ENCODE assay signal across 14 cellular contexts in the genomic region with DNA sequence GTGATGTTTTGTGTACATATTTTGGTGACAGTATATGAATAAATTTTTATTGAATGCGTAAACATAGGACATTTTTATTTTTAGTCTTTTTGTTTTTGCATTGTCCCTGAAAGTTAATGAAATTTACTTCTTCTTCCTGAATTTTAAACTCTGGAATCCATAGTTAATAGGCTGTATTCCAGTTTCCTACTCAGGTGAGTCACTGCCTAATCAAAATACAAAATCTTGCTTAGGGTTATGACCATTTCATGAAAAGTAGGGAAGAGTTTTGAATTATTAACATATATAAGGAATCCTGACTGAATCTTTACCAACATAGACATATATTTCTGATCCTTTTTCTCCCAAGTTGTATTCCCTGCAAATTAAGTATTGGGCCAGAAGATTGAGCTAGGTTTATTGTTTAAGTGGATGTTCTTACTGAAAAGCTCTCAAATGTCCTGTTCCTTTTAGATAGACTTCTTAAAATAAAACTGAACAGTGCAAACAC. TPM values are rescaled to one million over a fixed set of nuclear protein-coding genes. Genes with fewer than 3 reads are reported as not detected.
DNase-seq lines count a peak whose midpoint lies in the region; ATAC-seq, FAIRE-seq and TF ChIP-seq lines count a peak whose summit lies in the region.
"Had no signal": no experiment of that assay in that cellular context is flagged by ENCODE, and none has a peak within 500 bp of the region (broad histone marks: within the 10 kb centered on the region; RNA-seq: fewer than 3 reads in every experiment).

No MANE protein-coding gene starts in this region.

- FAIRE-seq in A549 (lab: Jason Lieb, UNC) (no peak), urothelium cell line (lab: Jason Lieb, UNC) (no peak)

- TF ChIP-seq POLR2A in A549 (IDR thresholded peaks at IDR 0.05; ENCODE audit: low read length): no peak

- BruUV-seq in Caco-2 (replicated peaks; lab: Mats Ljungman, UMichigan): no TSS peak

- H3K27me3 Mint-ChIP-seq in Caco-2 (ENCODE audit: insufficient read depth, unreplicated experiment): no peaks in the 10 kb centered on the region

- intact Hi-C loops in Caco-2 (cut with micrococcal nuclease; ENCODE audit: unreplicated experiment): loop anchor here (10.0 kb wide), 1 partner anchor 376 kb away; no protein-coding TSS in a partner anchor

- no peak overlapping the region for H3K27ac ChIP-seq in A549
- peak overlapping the region; percentile 52 for H3K27ac ChIP-seq in SU-DHL-6 (ENCODE audit: low read depth, low read length)
- H3K27ac ChIP-seq: WERI-Rb-1 had no signal

- ATAC-seq in A549: no peak
- no peak for ATAC-seq in HG02763 (IDR thresholded peaks at IDR 0.05; ENCODE audit: unreplicated experiment)
- ATAC-seq: right cardiac atrium had no signal

- no peaks in the 10 kb centered on the region for H3K9me3 Mint-ChIP-seq in Caco-2 (ENCODE audit: unreplicated experiment)

- peak overlapping the region; percentile 69 for H3K4me2 ChIP-seq in A549
- peak overlapping the region; percentile 93 for H3K4me2 ChIP-seq in SU-DHL-6 (ENCODE audit: low read depth, low read length, poor library complexity, severe bottlenecking)

- TF ChIP-seq CTCF in A549 (IDR thresholded peaks at IDR 0.05) (no peak), Caco-2 (IDR thresholded peaks at IDR 0.05; ENCODE audit: insufficient read depth in 1 of 2, low read depth in 1 of 2, low read length in 1 of 2, severe bottlenecking in 1 of 2, unreplicated experiment in 1 of 2) (no peak), SU-DHL-6 (IDR thresholded peaks at IDR 0.05; ENCODE audit: insufficient read depth, low read length, poor library complexity, severe bottlenecking) (no peak), GM10266 (IDR thresholded peaks at IDR 0.05; ENCODE audit: control insufficient read depth, insufficient read depth, low read depth, missing control alignments) (no peak)

- H3K9me2 ChIP-seq in SU-DHL-6 (replicated peaks; ENCODE audit: insufficient read depth, low read length): no peaks in the 10 kb centered on the region

- H3K27me3 ChIP-seq in Caco-2 (replicated peaks; ENCODE audit: control insufficient read depth, insufficient read depth, low read length) (no peaks in the 10 kb centered on the region), SU-DHL-6 (ENCODE audit: low read length) (no peaks in the 10 kb centered on the region)

- 93% methylated on average over 1 of the region's 1 CpG for WGBS in A549 (ENCODE audit: missing lambda C conversion rate)

- CTCF ChIA-PET in A549 (lab: Yijun Ruan, JAX) (interaction anchor here (0.8 to 1.1 kb wide), 2 partner anchors 67 to 134 kb away, joined by 3 to 4 read pairs; no protein-coding TSS in a partner anchor), Caco-2 (lab: Charles Lee) (no interaction called here)

- peaks cover 34% of the 10 kb centered on the region; the same call in 2 of the 3 replicates for H3K4me1 ChIP-seq in A549
- H3K4me1 ChIP-seq in Caco-2: peaks cover 9% of the 10 kb centered on the region

- no peaks in the 10 kb centered on the region for H3K4me1 Mint-ChIP-seq in Caco-2 (ENCODE audit: low read depth, unreplicated experiment)

- H3K4me3 ChIP-seq in A549: 0 out of 3 replicates have a peak overlapping the region, but pooled peaks have one; percentile 87
- H3K4me3 ChIP-seq in Caco-2 (ENCODE audit: low read depth, low read length): no peak overlapping the region
- H3K4me3 ChIP-seq in SU-DHL-6 (ENCODE audit: insufficient read depth, low read length, poor library complexity, severe bottlenecking): peak overlapping the region; percentile 99

- DNase-seq in A549 (ENCODE audit: low read depth in 1 of 2, low spot score in 1 of 2): no peak
- no peak for DNase-seq in Caco-2
- peak; percentile 19 for DNase-seq in dermis blood vessel endothelial cell
- no peak for DNase-seq in NCI-H524 treated with DMSO at 0.1 percent for 48 hours (lab: John Stamatoyannopoulos, UW)
- no peak for DNase-seq in urothelium cell line (ENCODE audit: low spot score)
- no peak for DNase-seq in GM10266 (ENCODE audit: extremely low spot score)
- DNase-seq: activated gamma-delta T cell treated with Interleukin-2 at 50 U/mL for 16 hours, C1 segment of cervical spinal cord, NCI-H1092, NCI-H345, right cardiac atrium, WERI-Rb-1 had no signal

- H3K79me2 ChIP-seq in SU-DHL-6 (ENCODE audit: insufficient read depth, low read length): peaks cover 35% of the 10 kb centered on the region

- H3F3A ChIP-seq in SU-DHL-6 (ENCODE audit: insufficient read depth): peaks cover 50% of the 10 kb centered on the region

- H3K36me3 ChIP-seq in Caco-2 (ENCODE audit: control insufficient read depth, insufficient read depth, low read length) (no peaks in the 10 kb centered on the region), SU-DHL-6 (ENCODE audit: low read length) (0 out of 2 replicates have a peak, but pooled peaks cover 6% of the 10 kb centered on the region)
- H3K36me3 ChIP-seq: WERI-Rb-1 had no signal

- no peak overlapping the region for H3K4me3 Mint-ChIP-seq in Caco-2 (ENCODE audit: unreplicated experiment)

- no peak overlapping the region for H2AFZ ChIP-seq in SU-DHL-6 (ENCODE audit: low read depth, low read length, severe bottlenecking)

- 0 out of 2 replicates have a peak overlapping the region, but pooled peaks have one; percentile 12 for H3K9ac ChIP-seq in SU-DHL-6 (ENCODE audit: low read length)

- H4K20me1 ChIP-seq in SU-DHL-6 (ENCODE audit: low read depth, low read length): no peaks in the 10 kb centered on the region

- H3K9me3 ChIP-seq in A549 (no peaks in the 10 kb centered on the region), Caco-2 (no peaks in the 10 kb centered on the region; the same call in 1 of the 2 replicates), SU-DHL-6 (ENCODE audit: insufficient read depth, low read length) (no peaks in the 10 kb centered on the region)

- H3K36me3 Mint-ChIP-seq in Caco-2 (ENCODE audit: insufficient read depth, unreplicated experiment): peaks cover 31% of the 10 kb centered on the region

- TF ChIP-seq RAD21 in A549 (conservative IDR thresholded peaks at IDR 0.05 in 1 of 2, IDR thresholded peaks at IDR 0.05 in 1 of 2): no peak

- H3K27ac Mint-ChIP-seq in Caco-2 (ENCODE audit: unreplicated experiment): peak overlapping the region; percentile 97

- no peak for TF ChIP-seq EP300 in A549 (IDR thresholded peaks at IDR 0.05)

- POLR2A ChIA-PET in A549 (lab: Yijun Ruan, JAX): no interaction called here
- POLR2A ChIA-PET in Caco-2 (lab: Charles Lee): no interaction called here

TF ChIP-seq in A549, 52 proteins besides CTCF, POLR2A, EP300 and RAD21:
- TF ChIP-seq, protein P1, sequence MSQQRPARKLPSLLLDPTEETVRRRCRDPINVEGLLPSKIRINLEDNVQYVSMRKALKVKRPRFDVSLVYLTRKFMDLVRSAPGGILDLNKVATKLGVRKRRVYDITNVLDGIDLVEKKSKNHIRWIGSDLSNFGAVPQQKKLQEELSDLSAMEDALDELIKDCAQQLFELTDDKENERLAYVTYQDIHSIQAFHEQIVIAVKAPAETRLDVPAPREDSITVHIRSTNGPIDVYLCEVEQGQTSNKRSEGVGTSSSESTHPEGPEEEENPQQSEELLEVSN (IDR thresholded peaks at IDR 0.05; ENCODE audit: borderline replicate concordance, low read depth): no peak
- TF ChIP-seq NFE2L2 (conservative IDR thresholded peaks at IDR 0.05; ENCODE audit: low read length) (no peak), MAZ (IDR thresholded peaks at IDR 0.05; ENCODE audit: borderline replicate concordance, low read depth, low read length) (no peak), ZSCAN20 (CRISPR knock-in tag; IDR thresholded peaks at IDR 0.05) (no peak), NPAS2 (CRISPR knock-in tag; IDR thresholded peaks at IDR 0.05; ENCODE audit: borderline replicate concordance) (no peak), SMC3 (IDR thresholded peaks at IDR 0.05) (no peak), RNF2 (IDR thresholded peaks at IDR 0.05; ENCODE audit: borderline replicate concordance, low read depth) (no peak), RCOR1 (IDR thresholded peaks at IDR 0.05; ENCODE audit: low read depth, low read length) (no peak), CBX2 (IDR thresholded peaks at IDR 0.05; ENCODE audit: borderline replicate concordance, low read depth) (no peak)

RNA-seq across cellular contexts. Expression of a gene that starts 2.6 kb away (rescaled TPM):
- 94.5 and 112 TPM in 2 replicates for polyA plus RNA-seq in A549 (2011; rRNA removed)
- polyA plus RNA-seq in A549 (2012; cell fraction: cytosol; rRNA removed): 38.7 and 43.8 TPM in 2 replicates
- 16.4 and 19.2 TPM in 2 replicates for polyA plus RNA-seq in A549 (2012; cell fraction: nucleus; rRNA removed)
- polyA plus RNA-seq in A549 (2017; fragmentation: RNase III; extraction: RNeasy Plus Mini Kit Qiagen cat#74134 plus additional on column Dnase treatment): 47.2 to 56.6 TPM (median 53.3 TPM) in 3 replicates
- polyA minus RNA-seq in A549 (2011; rRNA and poly(A)+ RNA removed): 27.7 and 33.3 TPM in 2 replicates
- total RNA-seq in Caco-2 (2022): 24.7 and 26.1 TPM in 2 replicates
- total RNA-seq in dermis blood vessel endothelial cell: 59.0 and 106 TPM in 2 replicates

RNA-seq across cellular contexts. Expression of a gene that starts 39.1 kb away (rescaled TPM):
- polyA plus RNA-seq in A549 (2011; rRNA removed) (26.6 and 35.1 TPM in 2 replicates), A549 (2017; fragmentation: RNase III; extraction: RNeasy Plus Mini Kit Qiagen cat#74134 plus additional on column Dnase treatment) (26.8 to 28.8 TPM (median 27.8 TPM) in 3 replicates)
- 7.7 and 8.2 TPM in 2 replicates for polyA plus RNA-seq in A549 (2012; cell fraction: cytosol; rRNA removed)
- 5.8 and 7.7 TPM in 2 replicates for polyA plus RNA-seq in A549 (2012; cell fraction: nucleus; rRNA removed)
- polyA minus RNA-seq in A549 (2011; rRNA and poly(A)+ RNA removed): 11.9 and 13.0 TPM in 2 replicates
- total RNA-seq in Caco-2 (2022) (66.8 and 68.0 TPM in 2 replicates), dermis blood vessel endothelial cell (26.9 and 57.9 TPM in 2 replicates)
